ENCODE assay signal across 17 cellular contexts in genomic region chr12:132536102-132536876, GRCh38. TPM values are rescaled to one million over a fixed set of nuclear protein-coding genes. Genes with fewer than 3 reads are reported as not detected.
DNase-seq lines count a peak whose midpoint lies in the region; TF ChIP-seq lines count a peak whose summit lies in the region.
"Had no signal": no experiment of that assay in that cellular context is flagged by ENCODE, and none has a peak within 500 bp of the region (broad histone marks: within the 10 kb centered on the region; RNA-seq: fewer than 3 reads in every experiment).

No MANE protein-coding gene starts in this region.

- no peak overlapping the region for H3K4ac ChIP-seq in mesendoderm (ENCODE audit: low read depth, low read length)

- no peak overlapping the region for H3K56ac ChIP-seq in mesendoderm (ENCODE audit: low read length)

- H3K4me3 Mint-ChIP-seq in brain = no peak overlapping the region
- no peak overlapping the region for H3K4me3 Mint-ChIP-seq in type B pancreatic cell
- H3K4me3 Mint-ChIP-seq: CD4-positive, alpha-beta T cell; IgD-negative memory B cell had no signal

- no CpG with 5 or more reads among the region's 16 CpGs for WGBS in mesendoderm (ENCODE audit: extremely low coverage, insufficient coverage, low lambda C conversion rate)

- H3K4me1 Mint-ChIP-seq in brain (peaks cover 23% of the 10 kb centered on the region), type B pancreatic cell (ENCODE audit: unreplicated experiment) (peaks cover 5% of the 10 kb centered on the region)
- H3K4me1 Mint-ChIP-seq: IgD-negative memory B cell had no signal

- H2BK120ac ChIP-seq in mesendoderm (ENCODE audit: low read depth, low read length) = no peak overlapping the region

- H3K36me3 ChIP-seq in HUES48 (ENCODE audit: control insufficient read depth, insufficient read depth, low read length) = no peaks in the 10 kb centered on the region
- no peaks in the 10 kb centered on the region for H3K36me3 ChIP-seq in mesendoderm (ENCODE audit: control insufficient read depth, insufficient read depth, low read length)
- H3K36me3 ChIP-seq: BE2C had no signal

- H3K27ac Mint-ChIP-seq in brain (peak overlapping the region in 4 of 5 experiments; percentile 21 to 96 (median 46)), type B pancreatic cell (peak overlapping the region; percentile 30)
- H3K27ac Mint-ChIP-seq: CD4-positive, alpha-beta T cell had no signal

- H3K9me3 Mint-ChIP-seq in brain (peaks cover 0 to 9% (median 5%) of the 10 kb centered on the region in 5 experiments), type B pancreatic cell (peaks cover 4% of the 10 kb centered on the region)
- H3K9me3 Mint-ChIP-seq: CD4-positive, alpha-beta T cell had no signal

- H4K5ac ChIP-seq in mesendoderm (ENCODE audit: low read length) = no peak overlapping the region

- H3K79me1 ChIP-seq in mesendoderm (ENCODE audit: low read length) = no peaks in the 10 kb centered on the region

- H3K4me3 ChIP-seq in HUES48 (ENCODE audit: low read depth, low read length) = 0 out of 2 replicates have a peak overlapping the region, but pooled peaks have one; percentile 27
- peak overlapping the region; percentile 26 for H3K4me3 ChIP-seq in mesendoderm (ENCODE audit: low read length)

- H3K27ac ChIP-seq in HUES48 (ENCODE audit: low read depth, low read length) (no peak overlapping the region), mesendoderm (ENCODE audit: low read depth, low read length) (no peak overlapping the region)

- DNase-seq in mesendoderm = no peak
- DNase-seq in type B pancreatic cell (ENCODE audit: extremely low spot score, unreplicated experiment) = no peak
- DNase-seq in activated CD4-positive, alpha-beta T cell treated with anti-CD3 and anti-CD28 coated beads for 48 hours = no peak
- DNase-seq in OCI-M2 (lab: John Stamatoyannopoulos, UW; ENCODE audit: unreplicated experiment) = no peak
- no peak for DNase-seq in activated CD8-positive, alpha-beta memory T cell treated with anti-CD3 and anti-CD28 coated beads, Interleukin-2, amount 50 U/mL, for 4 hours
- DNase-seq: BE2C; CD4-positive, alpha-beta T cell; NCI-H1105; NCI-H1930; NCI-H446 treated with DMSO at 0.1 percent for 48 hours; NCI-H748 treated with DMSO at 0.1 percent for 48 hours; OCI-M1; RPMI8226; SIG-M5 had no signal

- H3K4me1 ChIP-seq in HUES48 (ENCODE audit: control insufficient read depth, insufficient read depth, low read length) = no peaks in the 10 kb centered on the region
- H3K4me1 ChIP-seq in mesendoderm (ENCODE audit: control insufficient read depth, low read depth, low read length) = no peaks in the 10 kb centered on the region
- H3K4me1 ChIP-seq: BE2C had no signal

- peaks cover 52% of the 10 kb centered on the region for H3K9me3 ChIP-seq in HUES48 (ENCODE audit: control insufficient read depth, insufficient read depth, low read length)

- no peaks in the 10 kb centered on the region for H3K79me2 ChIP-seq in mesendoderm (ENCODE audit: control insufficient read depth, insufficient read depth, low read length)

- H3K23ac ChIP-seq in mesendoderm (ENCODE audit: low read length) = no peak overlapping the region

- no peak overlapping the region for H3K4me2 ChIP-seq in mesendoderm (ENCODE audit: low read length)

- H3K36me3 Mint-ChIP-seq in brain = peaks cover 25% of the 10 kb centered on the region
- peaks cover 13% of the 10 kb centered on the region for H3K36me3 Mint-ChIP-seq in type B pancreatic cell

- H2BK15ac ChIP-seq in mesendoderm (replicated peaks; ENCODE audit: low read depth) = no peak overlapping the region

- H4K8ac ChIP-seq in mesendoderm (ENCODE audit: low read depth, low read length) = no peak overlapping the region

- H3K9ac ChIP-seq in HUES48 (ENCODE audit: low read depth, low read length) = no peak overlapping the region
- H3K9ac ChIP-seq in mesendoderm (ENCODE audit: low read length) = no peak overlapping the region

- no peak overlapping the region for H2BK5ac ChIP-seq in mesendoderm (ENCODE audit: low read length)

- H2AK5ac ChIP-seq in mesendoderm (ENCODE audit: low read length) = no peak overlapping the region

- H3K18ac ChIP-seq in mesendoderm (ENCODE audit: low read length) = no peak overlapping the region

- TF ChIP-seq CTCF in brain (conservative IDR thresholded peaks at IDR 0.05) (no peak), type B pancreatic cell (conservative IDR thresholded peaks at IDR 0.05) (no peak)

- H3K27me3 Mint-ChIP-seq in brain = peaks cover 3% of the 10 kb centered on the region
- H3K27me3 Mint-ChIP-seq in type B pancreatic cell = no peaks in the 10 kb centered on the region
- H3K27me3 Mint-ChIP-seq: CD4-positive, alpha-beta T cell; IgD-negative memory B cell had no signal

- H3K27me3 ChIP-seq in HUES48 (ENCODE audit: control insufficient read depth, insufficient read depth, low read length) (peaks cover 58% of the 10 kb centered on the region), mesendoderm (ENCODE audit: insufficient read depth, low read length, poor library complexity) (no peaks in the 10 kb centered on the region)
- H3K27me3 ChIP-seq: BE2C had no signal

RNA-seq across cellular contexts. Expression of gene FBRSL1, which starts 46.3 kb away (rescaled TPM):
- polyA plus RNA-seq in brain (ENCODE audit: insufficient read depth, low read depth, low replicate concordance) = 59.3 TPM
- polyA plus RNA-seq in mesendoderm (2013, experiment 1 of 2) = 86.6 TPM
- polyA plus RNA-seq in mesendoderm (2013, experiment 2 of 2) = 82.2 TPM
- total RNA-seq in type B pancreatic cell (ENCODE audit: low replicate concordance) = 108 TPM in 2 replicates
